Comparison of ENCODE assay signal across 1 cellular context in genomic region chr3:52779411-52780297, GRCh38.
A peak's percentile ranks its signal among the peaks of the same experiment; 100 is the strongest.
TF ChIP-seq lines count a peak whose summit lies in the region.

No MANE protein-coding gene starts in this region.

TF ChIP-seq in K562, 482 proteins besides CTCF, POLR2A, EP300 and RAD21:
- TF ChIP-seq TEAD2 (tag; IDR thresholded peaks at IDR 0.05): no peak
- peak; percentile 28; the same call in 1 of the 2 replicates for TF ChIP-seq ZNF121 (CRISPR knock-in tag; conservative IDR thresholded peaks at IDR 0.05)
- peak; percentile 72; the same call in 1 of the 2 replicates for TF ChIP-seq SPI1 (IDR thresholded peaks at IDR 0.05; ENCODE audit: borderline replicate concordance, low read depth, low read length)
- TF ChIP-seq BHLHE40 (IDR thresholded peaks at IDR 0.05; ENCODE audit: low read length): 0 out of 2 replicates have a peak, but pooled peaks have one; percentile 22
